Comparison of ENCODE assay signal across 1 cellular context in the genomic region with DNA sequence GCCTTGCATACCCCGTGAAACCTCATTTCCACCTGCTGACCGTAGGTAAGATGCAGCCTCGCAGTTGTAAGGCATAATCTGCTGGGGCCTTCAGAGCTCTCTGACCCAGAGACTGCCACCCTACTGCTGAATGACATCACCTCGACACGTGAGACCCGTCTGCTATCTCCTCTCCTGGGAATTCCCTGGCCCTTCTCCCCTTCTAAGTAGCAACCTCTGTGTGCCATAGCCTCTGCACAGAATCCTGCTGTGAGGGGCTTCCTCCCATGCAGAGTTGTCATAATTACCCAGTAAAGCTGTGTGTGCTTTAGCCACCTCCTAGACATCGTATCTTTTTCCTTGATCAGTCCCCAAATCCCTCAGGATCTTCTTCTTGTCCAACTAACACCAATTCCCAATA.
TF ChIP-seq lines count a peak whose summit lies in the region.

No MANE protein-coding gene starts in this region.

TF ChIP-seq in WTC11, 78 proteins besides CTCF, POLR2A, EP300 and RAD21 (continued from another document):
- TF ChIP-seq, protein P1, sequence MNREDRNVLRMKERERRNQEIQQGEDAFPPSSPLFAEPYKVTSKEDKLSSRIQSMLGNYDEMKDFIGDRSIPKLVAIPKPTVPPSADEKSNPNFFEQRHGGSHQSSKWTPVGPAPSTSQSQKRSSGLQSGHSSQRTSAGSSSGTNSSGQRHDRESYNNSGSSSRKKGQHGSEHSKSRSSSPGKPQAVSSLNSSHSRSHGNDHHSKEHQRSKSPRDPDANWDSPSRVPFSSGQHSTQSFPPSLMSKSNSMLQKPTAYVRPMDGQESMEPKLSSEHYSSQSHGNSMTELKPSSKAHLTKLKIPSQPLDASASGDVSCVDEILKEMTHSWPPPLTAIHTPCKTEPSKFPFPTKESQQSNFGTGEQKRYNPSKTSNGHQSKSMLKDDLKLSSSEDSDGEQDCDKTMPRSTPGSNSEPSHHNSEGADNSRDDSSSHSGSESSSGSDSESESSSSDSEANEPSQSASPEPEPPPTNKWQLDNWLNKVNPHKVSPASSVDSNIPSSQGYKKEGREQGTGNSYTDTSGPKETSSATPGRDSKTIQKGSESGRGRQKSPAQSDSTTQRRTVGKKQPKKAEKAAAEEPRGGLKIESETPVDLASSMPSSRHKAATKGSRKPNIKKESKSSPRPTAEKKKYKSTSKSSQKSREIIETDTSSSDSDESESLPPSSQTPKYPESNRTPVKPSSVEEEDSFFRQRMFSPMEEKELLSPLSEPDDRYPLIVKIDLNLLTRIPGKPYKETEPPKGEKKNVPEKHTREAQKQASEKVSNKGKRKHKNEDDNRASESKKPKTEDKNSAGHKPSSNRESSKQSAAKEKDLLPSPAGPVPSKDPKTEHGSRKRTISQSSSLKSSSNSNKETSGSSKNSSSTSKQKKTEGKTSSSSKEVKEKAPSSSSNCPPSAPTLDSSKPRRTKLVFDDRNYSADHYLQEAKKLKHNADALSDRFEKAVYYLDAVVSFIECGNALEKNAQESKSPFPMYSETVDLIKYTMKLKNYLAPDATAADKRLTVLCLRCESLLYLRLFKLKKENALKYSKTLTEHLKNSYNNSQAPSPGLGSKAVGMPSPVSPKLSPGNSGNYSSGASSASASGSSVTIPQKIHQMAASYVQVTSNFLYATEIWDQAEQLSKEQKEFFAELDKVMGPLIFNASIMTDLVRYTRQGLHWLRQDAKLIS (CRISPR knock-in tag; IDR thresholded peaks at IDR 0.05; ENCODE audit: borderline replicate concordance) = no peak
- TF ChIP-seq TEAD1 (CRISPR knock-in tag; IDR thresholded peaks at IDR 0.05) = no peak
- TF ChIP-seq CREB1 (CRISPR knock-in tag; IDR thresholded peaks at IDR 0.05) = no peak
- TF ChIP-seq, protein P2, sequence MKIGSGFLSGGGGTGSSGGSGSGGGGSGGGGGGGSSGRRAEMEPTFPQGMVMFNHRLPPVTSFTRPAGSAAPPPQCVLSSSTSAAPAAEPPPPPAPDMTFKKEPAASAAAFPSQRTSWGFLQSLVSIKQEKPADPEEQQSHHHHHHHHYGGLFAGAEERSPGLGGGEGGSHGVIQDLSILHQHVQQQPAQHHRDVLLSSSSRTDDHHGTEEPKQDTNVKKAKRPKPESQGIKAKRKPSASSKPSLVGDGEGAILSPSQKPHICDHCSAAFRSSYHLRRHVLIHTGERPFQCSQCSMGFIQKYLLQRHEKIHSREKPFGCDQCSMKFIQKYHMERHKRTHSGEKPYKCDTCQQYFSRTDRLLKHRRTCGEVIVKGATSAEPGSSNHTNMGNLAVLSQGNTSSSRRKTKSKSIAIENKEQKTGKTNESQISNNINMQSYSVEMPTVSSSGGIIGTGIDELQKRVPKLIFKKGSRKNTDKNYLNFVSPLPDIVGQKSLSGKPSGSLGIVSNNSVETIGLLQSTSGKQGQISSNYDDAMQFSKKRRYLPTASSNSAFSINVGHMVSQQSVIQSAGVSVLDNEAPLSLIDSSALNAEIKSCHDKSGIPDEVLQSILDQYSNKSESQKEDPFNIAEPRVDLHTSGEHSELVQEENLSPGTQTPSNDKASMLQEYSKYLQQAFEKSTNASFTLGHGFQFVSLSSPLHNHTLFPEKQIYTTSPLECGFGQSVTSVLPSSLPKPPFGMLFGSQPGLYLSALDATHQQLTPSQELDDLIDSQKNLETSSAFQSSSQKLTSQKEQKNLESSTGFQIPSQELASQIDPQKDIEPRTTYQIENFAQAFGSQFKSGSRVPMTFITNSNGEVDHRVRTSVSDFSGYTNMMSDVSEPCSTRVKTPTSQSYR (CRISPR knock-in tag; IDR thresholded peaks at IDR 0.05) = no peak
- no peak for TF ChIP-seq TEAD4 (CRISPR knock-in tag; IDR thresholded peaks at IDR 0.05)
- TF ChIP-seq RELA (CRISPR knock-in tag; IDR thresholded peaks at IDR 0.05; ENCODE audit: borderline replicate concordance) = no peak
TF ChIP-seq in WTC11: peak in this region for 0.
